1 cellular context compared by ENCODE assay signal in genomic region chr4:48748949-48749596, GRCh38.
TF ChIP-seq lines count a peak whose summit lies in the region.

No MANE protein-coding gene starts in this region.

TF ChIP-seq in H1, 55 proteins besides CTCF, POLR2A, EP300 and RAD21:
- TF ChIP-seq CREB1 (IDR thresholded peaks at IDR 0.05), result no peak
- no peak for TF ChIP-seq TEAD4 (IDR thresholded peaks at IDR 0.05; ENCODE audit: low read depth, low read length)
